Comparison of ENCODE assay signal across 8 cellular contexts in the genomic region with DNA sequence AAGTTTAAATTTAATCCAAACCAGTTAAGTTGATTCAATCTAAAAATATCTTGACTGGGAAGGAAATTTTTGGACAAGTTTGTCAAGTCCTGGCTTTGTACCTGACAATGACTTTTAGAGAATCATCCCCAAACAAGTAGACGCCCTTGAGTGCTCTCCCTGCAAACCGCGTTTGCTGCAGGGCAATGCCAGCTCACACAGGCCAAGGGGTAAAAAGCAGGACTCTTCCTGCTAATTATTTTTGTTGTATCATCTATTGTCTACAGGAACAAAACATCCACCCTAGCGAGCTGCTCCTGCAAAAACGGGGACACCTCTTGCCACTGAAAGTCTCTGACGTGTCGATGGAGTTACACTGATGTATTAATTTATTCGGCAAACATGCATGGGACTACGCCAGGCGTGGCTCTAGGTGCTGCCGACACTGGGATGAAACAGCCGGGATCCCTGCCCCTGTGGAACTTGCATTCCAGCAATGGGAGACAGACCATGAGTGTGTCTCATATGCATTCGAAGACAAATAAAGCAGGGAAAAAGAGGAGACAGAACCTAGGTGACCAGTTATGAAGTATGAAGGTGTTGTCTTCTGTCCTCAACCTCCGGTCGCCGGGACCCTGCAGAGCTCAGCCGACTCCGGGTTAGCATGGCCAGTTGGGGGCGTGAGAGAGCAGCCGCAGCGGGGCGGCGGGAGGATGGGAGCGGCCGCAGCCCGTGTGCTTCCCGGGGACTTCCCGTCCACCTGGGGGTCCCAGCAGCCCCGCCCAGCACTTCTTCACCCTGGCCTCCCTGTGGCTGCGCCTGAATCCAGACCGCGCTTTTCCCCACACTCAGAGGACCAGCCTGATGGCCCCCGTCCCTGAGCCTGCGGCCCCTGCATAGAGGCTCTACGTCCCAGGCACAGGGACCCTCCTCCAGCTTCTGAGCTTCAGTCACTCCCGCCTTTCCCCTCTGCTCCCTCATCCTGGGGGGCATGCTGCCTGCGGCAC. TPM values are rescaled to one million over a fixed set of nuclear protein-coding genes. Genes with fewer than 3 reads are reported as not detected.
DNase-seq lines count a peak whose midpoint lies in the region; ATAC-seq and TF ChIP-seq lines count a peak whose summit lies in the region.

No MANE protein-coding gene starts in this region.

- H3K4me3 ChIP-seq in A673 (ENCODE audit: low read depth, low read length, poor library complexity, severe bottlenecking) (peak overlapping the region; percentile 4), HUES48 (ENCODE audit: low read depth, low read length) (peak overlapping the region; percentile 55; the same call in 1 of the 2 replicates), cardiac muscle cell (no peak overlapping the region)

- CTCF ChIA-PET in A673 (lab: Charles Lee), result interaction anchor here (1.4 kb wide), 1 partner anchor 69 kb away, joined by 4 read pairs; no protein-coding TSS in a partner anchor

- TF ChIP-seq CTCF in A673 (conservative IDR thresholded peaks at IDR 0.05; ENCODE audit: low read depth, low read length) (peak; percentile 75), cardiac muscle cell (IDR thresholded peaks at IDR 0.05; ENCODE audit: low read depth, low read length) (peak; percentile 72)

- H3K27me3 Mint-ChIP-seq in activated T-cell treated with anti-CD3 and anti-CD28 coated beads, Interleukin-2, amount 50 U/mL, for 4 hours (ENCODE audit: low read depth), result peaks cover 21% of the 10 kb centered on the region

- H3K4me1 Mint-ChIP-seq in activated T-cell treated with anti-CD3 and anti-CD28 coated beads, Interleukin-2, amount 50 U/mL, for 4 hours (ENCODE audit: low read depth), result peaks cover 3% of the 10 kb centered on the region

- ATAC-seq in activated T-cell treated with anti-CD3 and anti-CD28 coated beads, Interleukin-2, amount 50 U/mL, for 4 hours, result peak; percentile 62 to 71

- POLR2A ChIA-PET in A673 (lab: Charles Lee; ENCODE audit: low non-redundant PET), result no interaction called here

- no peak overlapping the region for H3K4me3 Mint-ChIP-seq in activated T-cell treated with anti-CD3 and anti-CD28 coated beads, Interleukin-2, amount 50 U/mL, for 4 hours

- H3K9me3 Mint-ChIP-seq in activated T-cell treated with anti-CD3 and anti-CD28 coated beads, Interleukin-2, amount 50 U/mL, for 4 hours, result no peaks in the 10 kb centered on the region

- BruUV-seq in A673 (replicated peaks; lab: Mats Ljungman, UMichigan), result no TSS peak

- H3K9ac ChIP-seq in HUES48 (ENCODE audit: low read depth, low read length), result no peak overlapping the region

- peak; percentile 51 for DNase-seq in A673 (ENCODE audit: low spot score)
- no peak for DNase-seq in activated T-cell treated with anti-CD3 and anti-CD28 coated beads, Interleukin-2, amount 50 U/mL, for 4 hours
- peak in 1 of 2 donors; percentile 54 for DNase-seq in cardiac muscle cell (ENCODE audit: low read depth in 1 of 2, low spot score in 1 of 2)
- peak in 9 of 10 donors; percentile 45 to 93 (median 60) for DNase-seq in posterior cingulate gyrus
- no peak for DNase-seq in activated CD4-positive, CD25-positive, alpha-beta regulatory T cell treated with anti-CD3 and anti-CD28 coated beads, Interleukin-2, amount 50 U/mL, for 72 hours
- no peak for DNase-seq in NCI-H1105 treated with DMSO at 0.1 percent for 48 hours (lab: John Stamatoyannopoulos, UW)
- no peak for DNase-seq in hepatic stellate cell (ENCODE audit: low spot score)

- intact Hi-C loops in A673 (cut with micrococcal nuclease; ENCODE audit: unreplicated experiment), result loop anchor here (2.0 kb wide), 1 partner anchor 68 kb away; no protein-coding TSS in a partner anchor
- intact Hi-C loops in posterior cingulate gyrus (cut with DNase I), result loop anchor here (2.0 kb wide), 1 partner anchor 68 kb away; no protein-coding TSS in a partner anchor

- H3K9me3 ChIP-seq in A673 (ENCODE audit: low read depth, low read length, poor library complexity, severe bottlenecking) (no peaks in the 10 kb centered on the region), HUES48 (ENCODE audit: control insufficient read depth, insufficient read depth, low read length) (no peaks in the 10 kb centered on the region), cardiac muscle cell (ENCODE audit: low read depth) (no peaks in the 10 kb centered on the region)

- H3K27me3 ChIP-seq in A673 (replicated peaks; ENCODE audit: insufficient read depth, low read depth, low read length, poor library complexity), result no peaks in the 10 kb centered on the region
- 0 out of 2 replicates have a peak, but pooled peaks cover 4% of the 10 kb centered on the region for H3K27me3 ChIP-seq in HUES48 (ENCODE audit: control insufficient read depth, insufficient read depth, low read length)
- no peaks in the 10 kb centered on the region for H3K27me3 ChIP-seq in cardiac muscle cell

- H3K36me3 Mint-ChIP-seq in activated T-cell treated with anti-CD3 and anti-CD28 coated beads, Interleukin-2, amount 50 U/mL, for 4 hours (ENCODE audit: insufficient read depth), result peaks cover 2% of the 10 kb centered on the region

- H3K36me3 ChIP-seq in A673 (ENCODE audit: insufficient read depth, low read length, poor library complexity, severe bottlenecking) (no peaks in the 10 kb centered on the region), HUES48 (ENCODE audit: control insufficient read depth, insufficient read depth, low read length) (no peaks in the 10 kb centered on the region), cardiac muscle cell (no peaks in the 10 kb centered on the region)

- H3K27ac ChIP-seq in A673 (ENCODE audit: low read depth, low read length, poor library complexity, severe bottlenecking) (no peak overlapping the region), HUES48 (ENCODE audit: low read depth, low read length) (no peak overlapping the region), cardiac muscle cell (no peak overlapping the region)

- H3K4me1 ChIP-seq in A673 (ENCODE audit: insufficient read depth, low read length, poor library complexity, severe bottlenecking) (peaks cover 4% of the 10 kb centered on the region), HUES48 (ENCODE audit: control insufficient read depth, insufficient read depth, low read length) (peaks cover 3% of the 10 kb centered on the region; the same call in 1 of the 2 replicates), cardiac muscle cell (ENCODE audit: low read depth) (no peaks in the 10 kb centered on the region)

RNA-seq across cellular contexts. Expression of a gene that starts 11.2 kb away (rescaled TPM):
- total RNA-seq in A673 (2021) (235 and 249 TPM in 2 replicates), cardiac muscle cell (626 and 780 TPM in 2 replicates)
- total RNA-seq in activated T-cell treated with anti-CD3 and anti-CD28 coated beads, Interleukin-2, amount 50 U/mL, for 4 hours, result 100 to 1,000 TPM; 192 to 271 (median 225) TPM
- 409 and 527 TPM in 2 replicates for polyA plus RNA-seq in cardiac muscle cell

Comparison
In these comparisons a context has a peak if more than half of its experiments do, and no peak if none do; other contexts are left out.
1. DNase-seq: peak in A673 (single experiment) and posterior cingulate gyrus (9 of 10); none in activated T-cell treated with anti-CD3 and anti-CD28 coated beads, Interleukin-2, amount 50 U/mL, for 4 hours (single experiment), activated CD4-positive, CD25-positive, alpha-beta regulatory T cell treated with anti-CD3 and anti-CD28 coated beads, Interleukin-2, amount 50 U/mL, for 72 hours (single experiment), NCI-H1105 treated with DMSO at 0.1 percent for 48 hours (single experiment) and hepatic stellate cell (single experiment).